ENCODE assay signal across 8 cellular contexts in the genomic region with DNA sequence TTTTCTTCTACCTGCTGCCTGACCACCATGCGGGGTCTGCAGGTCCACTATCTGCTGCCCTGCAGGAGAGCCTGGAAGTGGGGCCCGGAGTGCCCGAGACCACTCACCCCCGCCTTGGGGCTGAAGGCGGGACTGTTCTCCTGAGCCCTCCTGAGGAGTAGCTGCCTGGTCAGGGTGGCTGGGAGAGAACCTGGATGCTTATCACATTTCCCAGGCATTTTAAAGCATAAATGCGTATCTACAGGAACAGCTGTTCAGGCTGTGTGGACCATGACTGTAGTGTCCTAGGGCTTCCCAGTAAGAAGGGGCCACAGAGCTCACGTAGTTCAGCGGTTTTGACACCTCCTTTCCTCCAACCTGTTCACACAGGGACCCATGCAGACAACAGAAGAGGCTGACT.
"Had no signal": no experiment of that assay in that cellular context is flagged by ENCODE, and none has a peak within 500 bp of the region (broad histone marks: within the 10 kb centered on the region; RNA-seq: fewer than 3 reads in every experiment).

No MANE protein-coding gene starts in this region.

- FAIRE-seq: HTR-8/SVneo had no signal

- H2AFZ ChIP-seq: GM23248 had no signal

- H3K36me3 ChIP-seq: HAP-1 had no signal

- ATAC-seq: HCT116 had no signal

- H3K9ac ChIP-seq: GM23248 had no signal

- H3K4me3 ChIP-seq: GM23248, HAP-1 had no signal

- DNase-seq: GM23248, GOT3, H7, HFFc6, IMR-90 had no signal

- H3K9me3 ChIP-seq: HAP-1 had no signal

- H3K4me1 ChIP-seq: HAP-1 had no signal

- H3K27ac ChIP-seq: GM23248 had no signal
